ENCODE assay signal across 22 cellular contexts in the genomic region with DNA sequence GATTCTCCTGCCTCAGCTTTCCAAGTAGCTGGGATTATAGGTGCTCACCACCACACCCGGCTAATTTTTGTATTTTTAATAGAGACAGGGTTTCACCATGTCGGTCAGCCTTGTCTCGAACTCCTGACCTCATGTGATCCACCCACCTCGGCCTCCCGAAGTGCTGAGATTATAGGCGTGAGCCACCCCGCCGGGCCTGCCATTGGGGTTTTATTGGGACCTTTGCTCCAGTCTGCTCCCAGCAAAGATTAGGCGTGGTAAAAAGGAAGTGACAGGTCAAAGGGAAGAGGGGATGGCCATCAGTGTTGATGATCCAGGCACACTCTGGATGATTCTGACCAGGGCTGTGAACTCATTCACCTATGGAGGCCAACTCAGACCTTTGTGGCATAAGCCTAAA. TPM values are rescaled to one million over a fixed set of nuclear protein-coding genes. Genes with fewer than 3 reads are reported as not detected.
"Had no signal": no experiment of that assay in that cellular context is flagged by ENCODE, and none has a peak within 500 bp of the region (broad histone marks: within the 10 kb centered on the region; RNA-seq: fewer than 3 reads in every experiment).

No MANE protein-coding gene starts in this region.

- H3K36me3 ChIP-seq: left lung, pancreas, prostate gland, thyroid gland, transverse colon, upper lobe of left lung, vagina had no signal

- H3K4me3 ChIP-seq: heart left ventricle, left lung, lung, pancreas, prostate gland, skin epidermis, thyroid gland, transverse colon, upper lobe of left lung, vagina had no signal

- DNase-seq: hypothalamus; immature natural killer cell; left lung; mesendoderm; midbrain; naive thymus-derived CD8-positive, alpha-beta T cell; nucleus accumbens; pancreas; retina; stimulated activated CD4-positive, alpha-beta T cell treated with anti-CD3 and anti-CD28 coated beads, Interleukin-4, amount 100 ng/mL, for 24 hours; stimulated activated naive CD4-positive, alpha-beta T cell; thyroid gland; transverse colon; upper lobe of left lung had no signal

- H3K9me3 ChIP-seq: pancreas, prostate gland, thyroid gland, transverse colon, upper lobe of left lung, vagina had no signal

- ATAC-seq: heart left ventricle; left lung; naive thymus-derived CD8-positive, alpha-beta T cell; pancreas; sciatic nerve; stimulated activated effector memory CD8-positive, alpha-beta T cell treated with anti-CD3 and anti-CD28 coated beads, Interleukin-12 subunit alpha, Interleukin-12 subunit beta, amount 100 ng/mL, for 72 hours had no signal

- H3K4me1 ChIP-seq: left lung, pancreas, prostate gland, thyroid gland, transverse colon, upper lobe of left lung, vagina had no signal

- H3K27me3 ChIP-seq: heart left ventricle, left lung, pancreas, thyroid gland, transverse colon, upper lobe of left lung, vagina had no signal

- H3K27ac ChIP-seq: left lung, pancreas, prostate gland, skin epidermis, thyroid gland, transverse colon, upper lobe of left lung, vagina had no signal

RNA-seq across cellular contexts. Expression of gene MYLK3, which starts 20.5 kb away (rescaled TPM):
- total RNA-seq: kidney epithelial cell, transverse colon had no signal
